15 cellular contexts compared by ENCODE assay signal in genomic region chr6:56255370-56255769, GRCh38. TPM values are rescaled to one million over a fixed set of nuclear protein-coding genes. Genes with fewer than 3 reads are reported as not detected.
"Had no signal": no experiment of that assay in that cellular context is flagged by ENCODE, and none has a peak within 500 bp of the region (broad histone marks: within the 10 kb centered on the region; RNA-seq: fewer than 3 reads in every experiment).

No MANE protein-coding gene starts in this region.

- H3K4me1 ChIP-seq: body of pancreas, left lung, upper lobe of right lung had no signal

- H3K27me3 ChIP-seq: body of pancreas, left lung, upper lobe of right lung had no signal

- H3K36me3 ChIP-seq: left lung, upper lobe of right lung had no signal

- H3K27me3 Mint-ChIP-seq: activated CD8-positive, alpha-beta T cell treated with anti-CD3 and anti-CD28 coated beads for 36 hours; stimulated activated naive CD8-positive, alpha-beta T cell treated with anti-CD3 and anti-CD28 coated beads, Interleukin-15, Interleukin-2, amounts not matched to agents 100 ng/mL and 50 ng/mL, for 24 hours; T-cell had no signal

- H3K9me3 ChIP-seq: body of pancreas, left lung, upper lobe of right lung had no signal

- H3K36me3 Mint-ChIP-seq: T-cell had no signal

- H3K9me3 Mint-ChIP-seq: nephron progenitor cell; stimulated activated naive CD8-positive, alpha-beta T cell treated with anti-CD3 and anti-CD28 coated beads, Interleukin-15, Interleukin-2, amounts not matched to agents 100 ng/mL and 50 ng/mL, for 24 hours had no signal

- H3K4me1 Mint-ChIP-seq: nephron progenitor cell, T-cell had no signal

- DNase-seq: activated CD4-positive, alpha-beta T cell treated with anti-CD3 and anti-CD28 coated beads for 4 hours; activated CD8-positive, alpha-beta memory T cell treated with anti-CD3 and anti-CD28 coated beads, Interleukin-2, amount 50 U/mL, for 4 hours; activated CD8-positive, alpha-beta T cell treated with anti-CD3 and anti-CD28 coated beads for 36 hours; activated naive CD4-positive, alpha-beta T cell; body of pancreas; foreskin melanocyte; head of caudate nucleus; left lung; nephron progenitor cell; stimulated activated CD4-positive, alpha-beta T cell treated with anti-CD3 and anti-CD28 coated beads, Interleukin-15, amount 100 ng/mL, for 24 hours; stimulated activated CD4-positive, alpha-beta T cell treated with anti-CD3 and anti-CD28 coated beads, Interleukin-4, amount 100 ng/mL, for 24 hours; T-cell; upper lobe of right lung had no signal

- ATAC-seq: activated CD8-positive, alpha-beta T cell treated with anti-CD3 and anti-CD28 coated beads for 36 hours; body of pancreas; left lung; T-cell; upper lobe of right lung had no signal

- H3K27ac ChIP-seq: body of pancreas, left lung, upper lobe of right lung had no signal

- H3K4me3 Mint-ChIP-seq: activated CD8-positive, alpha-beta T cell treated with anti-CD3 and anti-CD28 coated beads for 36 hours; nephron progenitor cell; stimulated activated naive CD8-positive, alpha-beta T cell treated with anti-CD3 and anti-CD28 coated beads, Interleukin-15, Interleukin-2, amounts not matched to agents 100 ng/mL and 50 ng/mL, for 24 hours; T-cell had no signal

- H3K27ac Mint-ChIP-seq: activated CD8-positive, alpha-beta T cell treated with anti-CD3 and anti-CD28 coated beads for 36 hours; nephron progenitor cell; stimulated activated naive CD8-positive, alpha-beta T cell treated with anti-CD3 and anti-CD28 coated beads, Interleukin-15, Interleukin-2, amounts not matched to agents 100 ng/mL and 50 ng/mL, for 24 hours; T-cell had no signal

- H3K4me3 ChIP-seq: body of pancreas, dorsolateral prefrontal cortex, left lung, upper lobe of right lung had no signal

RNA-seq across cellular contexts. Expression of gene COL21A1, which starts 8.0 kb away (rescaled TPM):
- total RNA-seq: activated CD8-positive, alpha-beta T cell treated with anti-CD3 and anti-CD28 coated beads for 36 hours; T-cell had no signal
